Comparison of ENCODE assay signal across 8 cellular contexts in the genomic region with DNA sequence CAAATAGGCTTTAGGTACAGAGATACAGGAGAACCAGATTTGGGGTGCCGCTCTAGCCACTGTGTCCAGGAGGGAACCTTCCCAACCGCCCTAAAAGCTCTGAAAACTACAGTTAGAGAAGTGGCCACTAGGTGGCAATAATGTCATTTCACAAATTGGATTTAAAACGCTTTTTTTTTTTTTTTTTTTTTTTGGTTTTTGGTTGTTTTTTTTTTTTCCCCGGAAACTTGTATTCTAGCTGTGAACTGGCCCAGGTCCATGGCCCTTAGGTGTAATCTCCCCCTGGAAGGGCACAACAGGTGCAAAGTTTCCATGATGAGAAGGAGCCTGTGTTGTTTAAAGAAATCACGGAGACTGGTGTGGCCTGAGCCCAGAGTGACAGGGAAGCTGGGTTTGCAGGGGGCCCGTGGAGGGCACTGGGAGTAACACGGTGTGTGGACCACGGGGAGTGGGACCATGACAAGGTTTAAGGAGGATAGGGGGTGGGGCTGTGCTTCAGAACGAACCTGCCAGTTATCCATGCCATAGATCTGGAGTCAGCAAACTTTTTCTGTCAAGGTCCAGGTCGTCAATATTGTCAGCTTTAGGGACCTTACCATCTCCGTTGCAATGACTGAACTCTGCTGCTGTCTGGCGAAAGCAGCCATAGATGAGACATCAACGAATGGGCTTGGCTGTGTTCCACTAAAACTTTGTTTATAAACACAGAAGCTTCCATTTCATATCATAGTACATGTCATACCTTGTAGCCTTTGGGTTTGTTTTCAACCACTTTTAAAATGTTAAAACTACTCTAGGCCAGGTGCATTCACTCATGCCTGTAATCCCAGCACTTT. TPM values are rescaled to one million over a fixed set of nuclear protein-coding genes. Genes with fewer than 3 reads are reported as not detected.
DNase-seq lines count a peak whose midpoint lies in the region; ATAC-seq and TF ChIP-seq lines count a peak whose summit lies in the region.

No MANE protein-coding gene starts in this region.

- H3K27me3 Mint-ChIP-seq in activated CD4-positive, alpha-beta T cell treated with anti-CD3 and anti-CD28 coated beads, Interleukin-2, amount 10 ng/mL, durations not matched to agents 7 days and 5 days, result peaks cover 2% of the 10 kb centered on the region

- H3K4me1 Mint-ChIP-seq in activated CD4-positive, alpha-beta T cell treated with anti-CD3 and anti-CD28 coated beads, Interleukin-2, amount 10 ng/mL, durations not matched to agents 7 days and 5 days, result peaks cover 6% of the 10 kb centered on the region

- no peak overlapping the region for H3K27ac ChIP-seq in osteoblast (ENCODE audit: low read depth, low read length)

- no peaks in the 10 kb centered on the region for H3K9me3 Mint-ChIP-seq in activated CD4-positive, alpha-beta T cell treated with anti-CD3 and anti-CD28 coated beads, Interleukin-2, amount 10 ng/mL, durations not matched to agents 7 days and 5 days

- DNase-seq in AG09319 (ENCODE audit: extremely low read depth, low read depth), result peak; percentile 44
- DNase-seq in GM13977 (ENCODE audit: low spot score), result peak; percentile 54
- DNase-seq in NCI-H345 (lab: John Stamatoyannopoulos, UW), result peak; percentile 45
- peak; percentile 81 for DNase-seq in activated CD4-positive, alpha-beta T cell treated with anti-CD3 and anti-CD28 coated beads, Interleukin-2, amount 10 ng/mL, durations not matched to agents 7 days and 5 days
- DNase-seq in fibroblast of peridontal ligament (ENCODE audit: extremely low read depth), result peak; percentile 83
- DNase-seq in osteoblast (ENCODE audit: insufficient read length, low spot score, missing footprints), result peak; percentile 69
- DNase-seq in HPDE6-E6E7 (ENCODE audit: extremely low spot score), result no peak

- H3K79me2 ChIP-seq in osteoblast (ENCODE audit: insufficient read depth, low read length), result no peaks in the 10 kb centered on the region

- no peak overlapping the region for H3K4me3 Mint-ChIP-seq in activated CD4-positive, alpha-beta T cell treated with anti-CD3 and anti-CD28 coated beads, Interleukin-2, amount 10 ng/mL, durations not matched to agents 7 days and 5 days

- no peak overlapping the region for H3K27ac Mint-ChIP-seq in activated CD4-positive, alpha-beta T cell treated with anti-CD3 and anti-CD28 coated beads, Interleukin-2, amount 10 ng/mL, durations not matched to agents 7 days and 5 days

- H3K36me3 ChIP-seq in osteoblast (ENCODE audit: insufficient read depth, low read length), result no peaks in the 10 kb centered on the region

- no peaks in the 10 kb centered on the region for H3K9me3 ChIP-seq in osteoblast (ENCODE audit: low read depth, low read length)

- no peaks in the 10 kb centered on the region for H4K20me1 ChIP-seq in osteoblast (ENCODE audit: insufficient read depth, low read length)

- H3K4me2 ChIP-seq in osteoblast (ENCODE audit: insufficient read depth, low read length), result no peak overlapping the region

- TF ChIP-seq CTCF in AG09319 (IDR thresholded peaks at IDR 0.05; ENCODE audit: low read depth, low read length), result peak; percentile 62
- TF ChIP-seq CTCF in GM13977 (IDR thresholded peaks at IDR 0.05; ENCODE audit: extremely low read depth, insufficient read depth, missing control alignments), result peak; percentile 61
- TF ChIP-seq CTCF in osteoblast (IDR thresholded peaks at IDR 0.05; ENCODE audit: extremely low read depth, low read depth, low read length), result peak; percentile 69

- no peak overlapping the region for H2AFZ ChIP-seq in osteoblast (ENCODE audit: low read length)

- no peak overlapping the region for H3K4me3 ChIP-seq in osteoblast (ENCODE audit: insufficient read depth, low read length)

- no peaks in the 10 kb centered on the region for H3K4me1 ChIP-seq in osteoblast (ENCODE audit: insufficient read depth, low read length)

- H3K27me3 ChIP-seq in osteoblast (ENCODE audit: insufficient read depth, low read length), result peaks cover 4% of the 10 kb centered on the region

- CTCF ChIA-PET in activated CD4-positive, alpha-beta T cell treated with anti-CD3 and anti-CD28 coated beads, Interleukin-2, amount 10 ng/mL, durations not matched to agents 7 days and 5 days (lab: Charles Lee), result interaction anchor here (0.5 to 2.3 kb wide), 13 partner anchors 10 to 496 kb away, joined by 3 to 9 read pairs (median 4); partner anchors contain the start of gene OR1I1

- in situ Hi-C loops in GM13977 (cut with MboI; ENCODE audit: low pct_unique_long_range_greater_than_20kb, low sequenced_read_pairs, unreplicated experiment), result no loop called here

- ATAC-seq in GM19351 (IDR thresholded peaks at IDR 0.05; ENCODE audit: unreplicated experiment), result no peak

- POLR2A ChIA-PET in activated CD4-positive, alpha-beta T cell treated with anti-CD3 and anti-CD28 coated beads, Interleukin-2, amount 10 ng/mL, durations not matched to agents 7 days and 5 days (lab: Charles Lee), result no interaction called here

- H3K36me3 Mint-ChIP-seq in activated CD4-positive, alpha-beta T cell treated with anti-CD3 and anti-CD28 coated beads, Interleukin-2, amount 10 ng/mL, durations not matched to agents 7 days and 5 days (ENCODE audit: low read depth), result no peaks in the 10 kb centered on the region

RNA-seq across cellular contexts. Expression of gene OR1I1, which starts 10.1 kb away (rescaled TPM):
- total RNA-seq in activated CD4-positive, alpha-beta T cell treated with anti-CD3 and anti-CD28 coated beads, Interleukin-2, amount 10 ng/mL, durations not matched to agents 7 days and 5 days, result not detected
- total RNA-seq in osteoblast, result not detected in 2 replicates

RNA-seq across cellular contexts. Expression of gene SYDE1, which starts 15.1 kb away (rescaled TPM):
- total RNA-seq in activated CD4-positive, alpha-beta T cell treated with anti-CD3 and anti-CD28 coated beads, Interleukin-2, amount 10 ng/mL, durations not matched to agents 7 days and 5 days, result under 1 TPM; 0.15 to 0.29 TPM
- total RNA-seq in osteoblast, result 45.1 and 56.8 TPM in 2 replicates

RNA-seq across cellular contexts. Expression of gene CASP14, which starts 42.9 kb away (rescaled TPM):
- not detected for total RNA-seq in activated CD4-positive, alpha-beta T cell treated with anti-CD3 and anti-CD28 coated beads, Interleukin-2, amount 10 ng/mL, durations not matched to agents 7 days and 5 days
- not detected in 2 replicates for total RNA-seq in osteoblast

Comparison
In these comparisons a context has a peak if more than half of its experiments do, and no peak if none do; other contexts are left out.
1. RNA of gene SYDE1, which starts 15.1 kb away (total RNA-seq): 45.1 to 56.8 TPM in osteoblast; 0.15 to 0.29 TPM in activated CD4-positive, alpha-beta T cell treated with anti-CD3 and anti-CD28 coated beads, Interleukin-2, amount 10 ng/mL, durations not matched to agents 7 days and 5 days; every median in the first group is over 10 times any median in the second.
2. Peak in every context shown above with its lines, with median percentiles within 50 percentile points of each other: CTCF ChIP-seq.